8 cellular contexts compared by ENCODE assay signal in genomic region chr2:100741880-100742814, GRCh38.
DNase-seq lines count a peak whose midpoint lies in the region; TF ChIP-seq lines count a peak whose summit lies in the region.

No MANE protein-coding gene starts in this region.

- CTCF ChIA-PET in RWPE1 (lab: Yijun Ruan, JAX): interaction anchor here (0.7 kb wide), 1 partner anchor 71 kb away, joined by 3 read pairs; no protein-coding TSS in a partner anchor

- H3K4me3 ChIP-seq in fibroblast of mammary gland (ENCODE audit: control insufficient read depth, low read depth, low read length) (no peak overlapping the region), osteoblast (ENCODE audit: insufficient read depth, low read length) (peak overlapping the region; percentile 36), BE2C (ENCODE audit: low read depth, low read length) (no peak overlapping the region)

- POLR2A ChIA-PET in RWPE1 (lab: Yijun Ruan, JAX; ENCODE audit: low non-redundant PET): no interaction called here

- H3K4me1 ChIP-seq in osteoblast (ENCODE audit: insufficient read depth, low read length) (peaks cover 30% of the 10 kb centered on the region), BE2C (no peaks in the 10 kb centered on the region)

- peak overlapping the region; percentile 63 for H3K27ac ChIP-seq in RWPE1
- H3K27ac ChIP-seq in osteoblast (ENCODE audit: low read depth, low read length): peak overlapping the region; percentile 99

- no peaks in the 10 kb centered on the region for H4K20me1 ChIP-seq in osteoblast (ENCODE audit: insufficient read depth, low read length)

- H3K4me2 ChIP-seq in osteoblast (ENCODE audit: insufficient read depth, low read length): peak overlapping the region; percentile 71

- no peaks in the 10 kb centered on the region for H3K79me2 ChIP-seq in osteoblast (ENCODE audit: insufficient read depth, low read length)

- no peaks in the 10 kb centered on the region for H3K36me3 ChIP-seq in osteoblast (ENCODE audit: insufficient read depth, low read length)
- no peaks in the 10 kb centered on the region for H3K36me3 ChIP-seq in BE2C

- H3K9me3 ChIP-seq in osteoblast (ENCODE audit: low read depth, low read length) (no peaks in the 10 kb centered on the region), BE2C (no peaks in the 10 kb centered on the region)

- no peak for TF ChIP-seq CTCF in RWPE1 (conservative IDR thresholded peaks at IDR 0.05; ENCODE audit: low read depth)
- no peak for TF ChIP-seq CTCF in fibroblast of mammary gland (conservative IDR thresholded peaks at IDR 0.05; ENCODE audit: control insufficient read depth, insufficient read depth, low read depth, low read length)
- no peak for TF ChIP-seq CTCF in osteoblast (IDR thresholded peaks at IDR 0.05; ENCODE audit: extremely low read depth, low read depth, low read length)
- no peak for TF ChIP-seq CTCF in BE2C (IDR thresholded peaks at IDR 0.05; ENCODE audit: low read depth, low read length)

- no peak overlapping the region for H2AFZ ChIP-seq in osteoblast (ENCODE audit: low read length)

- DNase-seq in AG08396 (ENCODE audit: low spot score): peak; percentile 76
- no peak for DNase-seq in RWPE1 (ENCODE audit: low spot score)
- DNase-seq in fibroblast of mammary gland (ENCODE audit: low read depth): peak; percentile 99
- peak; percentile 82 for DNase-seq in osteoblast (ENCODE audit: insufficient read length, low spot score, missing footprints)
- no peak for DNase-seq in BE2C
- no peak for DNase-seq in activated effector memory CD4-positive, alpha-beta T cell treated with anti-CD3 and anti-CD28 coated beads, Interleukin-2, amount 50 U/mL, for 16 hours
- no peak for DNase-seq in NCI-H2107 (lab: John Stamatoyannopoulos, UW)
- no peak for DNase-seq in NCI-H1417 treated with DMSO at 0.1 percent for 48 hours (lab: John Stamatoyannopoulos, UW)

- H3K27me3 ChIP-seq in osteoblast (ENCODE audit: insufficient read depth, low read length) (no peaks in the 10 kb centered on the region), BE2C (no peaks in the 10 kb centered on the region)

Comparison
In these comparisons a context has a peak if more than half of its experiments do, and no peak if none do; other contexts are left out.
1. DNase-seq: peak in AG08396 (single experiment), fibroblast of mammary gland (single experiment) and osteoblast (single experiment); none in RWPE1 (single experiment), BE2C (single experiment), activated effector memory CD4-positive, alpha-beta T cell treated with anti-CD3 and anti-CD28 coated beads, Interleukin-2, amount 50 U/mL, for 16 hours (single experiment), NCI-H2107 (single experiment) and NCI-H1417 treated with DMSO at 0.1 percent for 48 hours (single experiment).